Comparison of ENCODE assay signal across 8 cellular contexts in genomic region chr18:70021498-70021897, GRCh38.
"Had no signal": no experiment of that assay in that cellular context is flagged by ENCODE, and none has a peak within 500 bp of the region (broad histone marks: within the 10 kb centered on the region; RNA-seq: fewer than 3 reads in every experiment).

No MANE protein-coding gene starts in this region.

- DNase-seq: GM23248, GOT3, H7, HFFc6, KBM-7 had no signal

- H3K36me3 ChIP-seq: HAP-1 had no signal

- H3K4me1 ChIP-seq: HAP-1 had no signal

- FAIRE-seq: HTR-8/SVneo had no signal

- H3K4me3 ChIP-seq: GM23248, HAP-1 had no signal

- H3K9me3 ChIP-seq: HAP-1 had no signal

- H3K27ac ChIP-seq: GM23248 had no signal

- ATAC-seq: HCT116 had no signal

- H3K9ac ChIP-seq: GM23248 had no signal

- H2AFZ ChIP-seq: GM23248 had no signal
